ENCODE assay signal across 8 cellular contexts in the genomic region with DNA sequence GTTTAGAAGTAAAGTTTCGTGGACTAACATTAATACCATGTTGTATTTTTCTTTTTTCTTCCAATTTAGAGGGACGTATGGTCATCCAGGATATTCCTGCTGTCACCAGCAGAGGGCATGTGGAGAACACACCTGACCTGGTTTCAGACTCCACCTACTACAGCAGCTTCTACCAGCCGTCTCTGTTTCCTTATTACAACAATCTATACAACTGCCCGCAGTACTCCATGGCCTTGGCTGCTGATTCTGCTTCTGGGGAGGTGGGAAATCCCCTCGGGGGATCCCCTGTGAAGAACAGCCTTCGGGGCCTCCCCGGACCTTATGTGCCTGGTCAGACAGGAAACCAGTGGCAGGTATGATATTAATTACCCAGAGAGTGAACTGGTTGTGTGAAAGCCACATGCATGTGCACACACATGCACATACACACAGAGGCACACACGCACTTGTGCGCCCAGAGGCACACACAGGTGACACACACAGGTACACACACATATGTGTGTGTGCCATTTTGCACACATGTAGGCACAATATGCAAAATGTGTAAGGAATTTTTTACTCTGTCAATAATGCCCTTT. TPM values are rescaled to one million over a fixed set of nuclear protein-coding genes. Genes with fewer than 3 reads are reported as not detected.
A peak's percentile ranks its signal among the peaks of the same experiment; 100 is the strongest.
DNase-seq lines count a peak whose midpoint lies in the region; ATAC-seq and TF ChIP-seq lines count a peak whose summit lies in the region.

No MANE protein-coding gene starts in this region.

- intact Hi-C loops in Caco-2 (cut with micrococcal nuclease; ENCODE audit: unreplicated experiment) = loop anchor here (1.0 kb wide), 2 partner anchors 111 to 115 kb away; no protein-coding TSS in a partner anchor
- intact Hi-C loops in activated CD4-positive, alpha-beta memory T cell treated with anti-CD3 and anti-CD28 coated beads for 36 hours (cut with micrococcal nuclease) = loop anchor here (1.0 to 5.0 kb wide), 3 partner anchors 47 to 983 kb away; no protein-coding TSS in a partner anchor

- H3K27me3 ChIP-seq in Caco-2 (replicated peaks; ENCODE audit: control insufficient read depth, insufficient read depth, low read length) = no peaks in the 10 kb centered on the region

- no peaks in the 10 kb centered on the region for H3K36me3 Mint-ChIP-seq in Caco-2 (ENCODE audit: insufficient read depth, unreplicated experiment)
- no peaks in the 10 kb centered on the region for H3K36me3 Mint-ChIP-seq in activated CD4-positive, alpha-beta memory T cell treated with anti-CD3 and anti-CD28 coated beads for 36 hours
- no peaks in the 10 kb centered on the region for H3K36me3 Mint-ChIP-seq in naive thymus-derived CD8-positive, alpha-beta T cell

- TF ChIP-seq CTCF in Caco-2 (IDR thresholded peaks at IDR 0.05; ENCODE audit: insufficient read depth in 1 of 2, low read depth in 1 of 2, low read length in 1 of 2, severe bottlenecking in 1 of 2, unreplicated experiment in 1 of 2) (peak; percentile 67 to 76), epithelial cell of proximal tubule (conservative IDR thresholded peaks at IDR 0.05; ENCODE audit: low read depth, low read length) (peak; percentile 91)

- H3K4me3 Mint-ChIP-seq in Caco-2 (ENCODE audit: unreplicated experiment) = no peak overlapping the region
- H3K4me3 Mint-ChIP-seq in activated CD4-positive, alpha-beta memory T cell treated with anti-CD3 and anti-CD28 coated beads for 36 hours = no peak overlapping the region
- H3K4me3 Mint-ChIP-seq in naive thymus-derived CD8-positive, alpha-beta T cell = peak overlapping the region in 9 of 10 donors; percentile 24 to 74 (median 59)

- BruUV-seq in Caco-2 (replicated peaks; lab: Mats Ljungman, UMichigan) = no TSS peak

- H3K4me1 Mint-ChIP-seq in Caco-2 (ENCODE audit: low read depth, unreplicated experiment) = peaks cover 6% of the 10 kb centered on the region
- H3K4me1 Mint-ChIP-seq in activated CD4-positive, alpha-beta memory T cell treated with anti-CD3 and anti-CD28 coated beads for 36 hours (ENCODE audit: low read depth) = peaks cover 10% of the 10 kb centered on the region
- peaks cover 4 to 10% (median 9%) of the 10 kb centered on the region in 4 donors for H3K4me1 Mint-ChIP-seq in naive thymus-derived CD8-positive, alpha-beta T cell

- H3K4me1 ChIP-seq in Caco-2 = no peaks in the 10 kb centered on the region

- CTCF ChIA-PET in Caco-2 (lab: Charles Lee) = interaction anchor here (0.6 to 1.3 kb wide), 6 partner anchors 9 to 546 kb away, joined by 3 to 10 read pairs (median 6); no protein-coding TSS in a partner anchor
- CTCF ChIA-PET in activated CD4-positive, alpha-beta memory T cell treated with anti-CD3 and anti-CD28 coated beads for 36 hours (lab: Charles Lee) = interaction anchor here (1.0 to 7.5 kb wide), 11 partner anchors 9 to 115 kb away, joined by 3 to 69 read pairs (median 7); no protein-coding TSS in a partner anchor

- H3K27me3 Mint-ChIP-seq in Caco-2 (ENCODE audit: insufficient read depth, unreplicated experiment) = no peaks in the 10 kb centered on the region
- peaks cover 5% of the 10 kb centered on the region for H3K27me3 Mint-ChIP-seq in activated CD4-positive, alpha-beta memory T cell treated with anti-CD3 and anti-CD28 coated beads for 36 hours
- peaks cover 7 to 21% (median 17%) of the 10 kb centered on the region in 5 donors for H3K27me3 Mint-ChIP-seq in naive thymus-derived CD8-positive, alpha-beta T cell

- peak; percentile 99 for ATAC-seq in GM19438 (IDR thresholded peaks at IDR 0.05; ENCODE audit: low read depth, unreplicated experiment)
- ATAC-seq in HG03442 (IDR thresholded peaks at IDR 0.05; ENCODE audit: unreplicated experiment) = peak; percentile 99
- peak; percentile 79 to 92 for ATAC-seq in naive thymus-derived CD8-positive, alpha-beta T cell

- H3K9me3 ChIP-seq in Caco-2 = no peaks in the 10 kb centered on the region

- no peaks in the 10 kb centered on the region for H3K9me3 Mint-ChIP-seq in Caco-2 (ENCODE audit: unreplicated experiment)
- H3K9me3 Mint-ChIP-seq in activated CD4-positive, alpha-beta memory T cell treated with anti-CD3 and anti-CD28 coated beads for 36 hours = no peaks in the 10 kb centered on the region
- H3K9me3 Mint-ChIP-seq in naive thymus-derived CD8-positive, alpha-beta T cell = no peaks in the 10 kb centered on the region

- POLR2A ChIA-PET in Caco-2 (lab: Charles Lee) = no interaction called here
- POLR2A ChIA-PET in activated CD4-positive, alpha-beta memory T cell treated with anti-CD3 and anti-CD28 coated beads for 36 hours (lab: Charles Lee) = no interaction called here
- POLR2A ChIA-PET in naive thymus-derived CD8-positive, alpha-beta T cell (lab: Charles Lee) = no interaction called here

- DNase-seq in Caco-2 (peak; percentile 66), NCI-H748 treated with DMSO at 0.1 percent for 48 hours (lab: John Stamatoyannopoulos, UW) (peak; percentile 59), epithelial cell of proximal tubule (ENCODE audit: low read depth) (peak; percentile 9), stromal cell of bone marrow (ENCODE audit: low read depth) (peak; percentile 18)
- DNase-seq in activated CD4-positive, alpha-beta memory T cell treated with anti-CD3 and anti-CD28 coated beads for 36 hours = peak; percentile 80
- peak in 9 of 10 donors; percentile 14 to 66 (median 35) for DNase-seq in naive thymus-derived CD8-positive, alpha-beta T cell

- no peak overlapping the region for H3K4me3 ChIP-seq in Caco-2 (ENCODE audit: low read depth, low read length)
- peak overlapping the region; percentile 19 for H3K4me3 ChIP-seq in epithelial cell of proximal tubule (ENCODE audit: low read depth, low read length)

- no peaks in the 10 kb centered on the region for H3K36me3 ChIP-seq in Caco-2 (ENCODE audit: control insufficient read depth, insufficient read depth, low read length)

- H3K27ac Mint-ChIP-seq in Caco-2 (ENCODE audit: unreplicated experiment) = no peak overlapping the region
- H3K27ac Mint-ChIP-seq in activated CD4-positive, alpha-beta memory T cell treated with anti-CD3 and anti-CD28 coated beads for 36 hours = no peak overlapping the region
- peak overlapping the region in 6 of 10 donors; percentile 10 to 86 (median 45) for H3K27ac Mint-ChIP-seq in naive thymus-derived CD8-positive, alpha-beta T cell

RNA-seq across cellular contexts. Expression of a gene that starts 52.4 kb away (rescaled TPM):
- 0.19 TPM in 1 of 2 replicates, not detected in the other for total RNA-seq in Caco-2 (2022)
- total RNA-seq in activated CD4-positive, alpha-beta memory T cell treated with anti-CD3 and anti-CD28 coated beads for 36 hours = not detected
- total RNA-seq in epithelial cell of proximal tubule = not detected in 2 replicates
- total RNA-seq in naive thymus-derived CD8-positive, alpha-beta T cell = not detected
- polyA plus RNA-seq in naive thymus-derived CD8-positive, alpha-beta T cell = not detected

Comparison
In these comparisons a context has a peak if more than half of its experiments do, and no peak if none do; other contexts are left out.
1. DNase-seq: peak in every context shown above with its lines; median percentile 80 in activated CD4-positive, alpha-beta memory T cell treated with anti-CD3 and anti-CD28 coated beads for 36 hours; 66 in Caco-2; 59 in NCI-H748 treated with DMSO at 0.1 percent for 48 hours; 35 in naive thymus-derived CD8-positive, alpha-beta T cell; 18 in stromal cell of bone marrow; 9 in epithelial cell of proximal tubule.
2. H3K27ac Mint-ChIP-seq: peak in naive thymus-derived CD8-positive, alpha-beta T cell (6 of 10); none in Caco-2 (single experiment) and activated CD4-positive, alpha-beta memory T cell treated with anti-CD3 and anti-CD28 coated beads for 36 hours (single experiment).
3. H3K4me3 Mint-ChIP-seq: peak in naive thymus-derived CD8-positive, alpha-beta T cell (9 of 10); none in Caco-2 (single experiment) and activated CD4-positive, alpha-beta memory T cell treated with anti-CD3 and anti-CD28 coated beads for 36 hours (single experiment).
4. Peak in every context shown above with its lines, with median percentiles within 50 percentile points of each other: ATAC-seq.